In the genomic region with DNA sequence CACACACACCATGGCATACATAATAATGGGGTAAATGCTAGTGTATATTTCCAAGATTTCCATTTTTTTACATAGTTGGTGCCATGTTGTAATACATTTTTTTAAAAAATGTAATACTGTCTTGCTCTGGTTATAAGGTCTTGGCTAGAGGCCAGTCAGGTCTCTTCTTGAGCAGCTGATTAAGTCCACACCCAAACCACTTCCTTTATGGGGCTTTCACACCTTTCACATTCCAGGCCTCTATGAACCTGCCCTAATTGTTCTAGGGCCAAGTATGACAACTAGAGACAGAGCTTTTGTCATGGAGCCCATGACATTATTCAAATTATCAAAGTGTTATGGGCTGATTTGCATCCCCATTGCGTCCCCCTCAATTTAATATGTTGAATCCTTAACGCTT, we compare ENCODE assay signal across 20 cellular contexts.
"Had no signal": no experiment of that assay in that cellular context is flagged by ENCODE, and none has a peak within 500 bp of the region (broad histone marks: within the 10 kb centered on the region; RNA-seq: fewer than 3 reads in every experiment).

No MANE protein-coding gene starts in this region.

- DNase-seq: activated CD4-positive, alpha-beta T cell treated with anti-CD3 and anti-CD28 coated beads, Interleukin-2, amount 10 ng/mL, durations not matched to agents 7 days and 5 days; activated CD4-positive, CD25-positive, alpha-beta regulatory T cell treated with anti-CD3 and anti-CD28 coated beads, Interleukin-2, amount 50 U/mL, for 72 hours; activated CD8-positive, alpha-beta memory T cell treated with anti-CD3 and anti-CD28 coated beads, Interleukin-2, amount 10 ng/mL, durations not matched to agents 7 days and 5 days; activated CD8-positive, alpha-beta T cell treated with anti-CD3 and anti-CD28 coated beads for 36 hours; activated gamma-delta T cell; activated T-cell treated with anti-CD3 and anti-CD28 coated beads for 4 hours; aorta; central memory CD4-positive, alpha-beta T cell; effector memory CD4-positive, alpha-beta T cell; esophagus squamous epithelium; head of caudate nucleus; hypothalamus; left ventricle myocardium superior; ovary; spleen; stimulated activated CD4-positive, alpha-beta T cell treated with anti-CD3 and anti-CD28 coated beads, Interleukin-4, amount 100 ng/mL, for 24 hours; substantia nigra; thyroid gland; WERI-Rb-1 had no signal

- ATAC-seq: activated CD8-positive, alpha-beta memory T cell treated with anti-CD3 and anti-CD28 coated beads, Interleukin-2, amount 10 ng/mL, durations not matched to agents 7 days and 5 days; activated CD8-positive, alpha-beta T cell treated with anti-CD3 and anti-CD28 coated beads for 36 hours; gastroesophageal sphincter; left ventricle myocardium superior had no signal
